9 cellular contexts compared by ENCODE assay signal in genomic region chr11:118792642-118793124, GRCh38. TPM values are rescaled to one million over a fixed set of nuclear protein-coding genes. Genes with fewer than 3 reads are reported as not detected.
A peak's percentile ranks its signal among the peaks of the same experiment; 100 is the strongest.
DNase-seq lines count a peak whose midpoint lies in the region; ATAC-seq and TF ChIP-seq lines count a peak whose summit lies in the region.
"Had no signal": no experiment of that assay in that cellular context is flagged by ENCODE, and none has a peak within 500 bp of the region (broad histone marks: within the 10 kb centered on the region; RNA-seq: fewer than 3 reads in every experiment).

No MANE protein-coding gene starts in this region.

- H3K27me3 ChIP-seq in AG04450 (ENCODE audit: control insufficient read depth, insufficient read depth, low read length): peaks cover 4% of the 10 kb centered on the region
- H3K27me3 ChIP-seq in OCI-LY1 (ENCODE audit: insufficient read depth, low read length): no peaks in the 10 kb centered on the region
- no peaks in the 10 kb centered on the region for H3K27me3 ChIP-seq in mucosa of rectum (ENCODE audit: control insufficient read depth in 2 of 2, insufficient read depth in 2 of 2, low read length in 2 of 2)

- H3K9me3 ChIP-seq in AG04450 (ENCODE audit: control insufficient read depth, insufficient read depth, low read length): no peaks in the 10 kb centered on the region; the same call in 1 of the 2 replicates
- no peaks in the 10 kb centered on the region for H3K9me3 ChIP-seq in OCI-LY1 (ENCODE audit: low read length)
- H3K9me3 ChIP-seq in mucosa of rectum (ENCODE audit: control insufficient read depth in 2 of 2, low read length in 2 of 2): no peaks in the 10 kb centered on the region

- peak; percentile 60 for ATAC-seq in GM18868 (IDR thresholded peaks at IDR 0.05; ENCODE audit: unreplicated experiment)
- peak; percentile 65 for ATAC-seq in HG03108 (IDR thresholded peaks at IDR 0.05; ENCODE audit: unreplicated experiment)
- peak; percentile 55 for ATAC-seq in esophagus mucosa

- POLR2A ChIA-PET in AG04450 (lab: Yijun Ruan, JAX): interaction anchor here (0.8 to 1.5 kb wide), 5 partner anchors 23 to 133 kb away, joined by 3 to 22 read pairs (median 4); partner anchors contain the start of gene BCL9L

- H4K20me1 ChIP-seq in OCI-LY1 (ENCODE audit: insufficient read depth, low read length): no peaks in the 10 kb centered on the region

- no peaks in the 10 kb centered on the region for H3K27me3 Mint-ChIP-seq in activated T-cell treated with anti-CD3 and anti-CD28 coated beads, Interleukin-2, amount 50 U/mL, for 24 hours

- H3K27ac Mint-ChIP-seq in activated T-cell treated with anti-CD3 and anti-CD28 coated beads, Interleukin-2, amount 50 U/mL, for 24 hours: peak overlapping the region; percentile 98

- peaks cover 38% of the 10 kb centered on the region for H3K36me3 Mint-ChIP-seq in activated T-cell treated with anti-CD3 and anti-CD28 coated beads, Interleukin-2, amount 50 U/mL, for 24 hours (ENCODE audit: low read depth)

- CTCF ChIA-PET in AG04450 (lab: Charles Lee): interaction anchor here (0.9 to 2.5 kb wide), 5 partner anchors 102 to 164 kb away, joined by 3 to 9 read pairs (median 4); partner anchors contain the start of genes BCL9L and UPK2

- H3K36me3 ChIP-seq in OCI-LY1 (ENCODE audit: insufficient read depth, low read length) (peaks cover 3% of the 10 kb centered on the region), mucosa of rectum (ENCODE audit: control insufficient read depth in 2 of 2, insufficient read depth in 2 of 2, low read length in 2 of 2) (no peaks in the 10 kb centered on the region)

- DNase-seq in AG04450 (ENCODE audit: low read depth, low spot score): peak; percentile 74
- peak; percentile 58 for DNase-seq in activated T-cell treated with anti-CD3 and anti-CD28 coated beads, Interleukin-2, amount 50 U/mL, for 24 hours
- DNase-seq in stimulated activated CD8-positive, alpha-beta memory T cell treated with anti-CD3 and anti-CD28 coated beads, Interleukin-4, amount 100 ng/mL, for 48 hours: peak; percentile 71

- H3K79me2 ChIP-seq in OCI-LY1 (ENCODE audit: insufficient read depth, low read length): peaks cover 30% of the 10 kb centered on the region

- peaks cover 28% of the 10 kb centered on the region for H3K4me1 ChIP-seq in OCI-LY1 (ENCODE audit: insufficient read depth, low read length, severe bottlenecking)
- peaks cover 5 to 10% of the 10 kb centered on the region in 2 donors for H3K4me1 ChIP-seq in mucosa of rectum (ENCODE audit: control insufficient read depth in 2 of 2, insufficient read depth in 2 of 2, low read length in 2 of 2)

- H3F3A ChIP-seq in OCI-LY1 (ENCODE audit: insufficient read depth, low read length): no peaks in the 10 kb centered on the region

- H3K27ac ChIP-seq in AG04450 (ENCODE audit: low read depth, low read length): peak overlapping the region; percentile 97
- peak overlapping the region; percentile 98 for H3K27ac ChIP-seq in OCI-LY1 (ENCODE audit: low read depth, low read length, poor library complexity, severe bottlenecking)
- peak overlapping the region; percentile 99 for H3K27ac ChIP-seq in mucosa of rectum (ENCODE audit: low read depth in 2 of 2, low read length in 2 of 2)
- H3K27ac ChIP-seq: KMS-11 had no signal

- H3K9ac ChIP-seq in OCI-LY1 (ENCODE audit: low read length): peak overlapping the region; percentile 100
- H3K9ac ChIP-seq in mucosa of rectum (ENCODE audit: low read depth in 1 of 2, low read length in 2 of 2): peak overlapping the region; percentile 95 to 99

- peak overlapping the region; percentile 95 for H3K4me2 ChIP-seq in OCI-LY1 (ENCODE audit: low read length)

- TF ChIP-seq CTCF in AG04450 (IDR thresholded peaks at IDR 0.05; ENCODE audit: low read depth, low read length) (no peak), OCI-LY1 (IDR thresholded peaks at IDR 0.05; ENCODE audit: low read length) (no peak)

- H3K9me2 ChIP-seq in OCI-LY1 (ENCODE audit: low read depth, low read length): no peaks in the 10 kb centered on the region

- H2AFZ ChIP-seq in OCI-LY1 (ENCODE audit: low read length): no peak overlapping the region

- peak overlapping the region; percentile 97 for H3K4me3 Mint-ChIP-seq in activated T-cell treated with anti-CD3 and anti-CD28 coated beads, Interleukin-2, amount 50 U/mL, for 24 hours

- H3K4me3 ChIP-seq in AG04450 (ENCODE audit: low read depth, low read length) (peak overlapping the region; percentile 91), OCI-LY1 (ENCODE audit: low read depth, low read length, poor library complexity, severe bottlenecking) (peak overlapping the region; percentile 98), mucosa of rectum (ENCODE audit: low read length in 2 of 2) (peak overlapping the region; percentile 82 to 94)

- H3K9me3 Mint-ChIP-seq in activated T-cell treated with anti-CD3 and anti-CD28 coated beads, Interleukin-2, amount 50 U/mL, for 24 hours: no peaks in the 10 kb centered on the region

- peaks cover 13% of the 10 kb centered on the region for H3K4me1 Mint-ChIP-seq in activated T-cell treated with anti-CD3 and anti-CD28 coated beads, Interleukin-2, amount 50 U/mL, for 24 hours (ENCODE audit: low read depth)

RNA-seq across cellular contexts. Expression of gene DDX6, which starts 1.7 kb away (rescaled TPM):
- polyA plus RNA-seq in AG04450 (2011; rRNA removed): 68.8 and 81.8 TPM in 2 replicates
- polyA minus RNA-seq in AG04450 (2011; rRNA and poly(A)+ RNA removed): 128 and 199 TPM in 2 replicates
- 65.8 TPM for total RNA-seq in esophagus mucosa

Comparison
In these comparisons a context has a peak if more than half of its experiments do, and no peak if none do; other contexts are left out.
1. Peak in every context shown above with its lines: DNase-seq, ATAC-seq, H3K4me3 ChIP-seq and H3K27ac ChIP-seq.